27 cellular contexts compared by ENCODE assay signal in genomic region chr1:225225681-225226080, GRCh38.
"Had no signal": no experiment of that assay in that cellular context is flagged by ENCODE, and none has a peak within 500 bp of the region (broad histone marks: within the 10 kb centered on the region; RNA-seq: fewer than 3 reads in every experiment).

No MANE protein-coding gene starts in this region.

- H3K27ac ChIP-seq: stomach, suprapubic skin, testis, thoracic aorta, thyroid gland, tibial artery, tibial nerve, transverse colon, upper lobe of left lung, upper lobe of right lung, uterus, vagina had no signal

- H3K36me3 ChIP-seq: stomach, suprapubic skin, thoracic aorta, thyroid gland, tibial artery, tibial nerve, transverse colon, upper lobe of left lung, upper lobe of right lung, uterus, vagina had no signal

- H3K36me3 Mint-ChIP-seq: stimulated activated effector memory CD8-positive, alpha-beta T cell treated with anti-CD3 and anti-CD28 coated beads, Interleukin-12 subunit alpha, Interleukin-12 subunit beta, amount 100 ng/mL, for 72 hours; stimulated activated memory B cell treated with anti-CD40 and anti-IgM and Interleukin-4, amounts not matched to agents 10 μg/mL and 1 μg/mL and 100 μg/mL, for 72 hours; stimulated activated naive B cell treated with anti-CD40 and anti-IgM and Interleukin-4, amounts not matched to agents 10 μg/mL and 1 μg/mL and 100 μg/mL, for 72 hours had no signal

- H3K4me1 Mint-ChIP-seq: stimulated activated effector memory CD8-positive, alpha-beta T cell treated with anti-CD3 and anti-CD28 coated beads, Interleukin-12 subunit alpha, Interleukin-12 subunit beta, amount 100 ng/mL, for 72 hours; stimulated activated memory B cell treated with anti-CD40 and anti-IgM and Interleukin-4, amounts not matched to agents 10 μg/mL and 1 μg/mL and 100 μg/mL, for 72 hours; stimulated activated naive B cell treated with anti-CD40 and anti-IgM and Interleukin-4, amounts not matched to agents 10 μg/mL and 1 μg/mL and 100 μg/mL, for 72 hours; stimulated activated naive CD8-positive, alpha-beta T cell treated with anti-CD3 and anti-CD28 coated beads, Interleukin-15, amount 100 ng/mL, for 72 hours had no signal

- H3K4me3 ChIP-seq: stomach, suprapubic skin, testis, thoracic aorta, thyroid gland, tibial artery, tibial nerve, transverse colon, upper lobe of left lung, upper lobe of right lung, uterus, vagina had no signal

- H3K27ac Mint-ChIP-seq: stimulated activated effector memory CD8-positive, alpha-beta T cell treated with anti-CD3 and anti-CD28 coated beads, Interleukin-12 subunit alpha, Interleukin-12 subunit beta, amount 100 ng/mL, for 72 hours; stimulated activated memory B cell treated with anti-CD40 and anti-IgM and Interleukin-4, amounts not matched to agents 10 μg/mL and 1 μg/mL and 100 μg/mL, for 72 hours; stimulated activated naive B cell treated with anti-CD40 and anti-IgM and Interleukin-4, amounts not matched to agents 10 μg/mL and 1 μg/mL and 100 μg/mL, for 72 hours; stimulated activated naive CD8-positive, alpha-beta T cell treated with anti-CD3 and anti-CD28 coated beads, Interleukin-15, amount 100 ng/mL, for 72 hours; stimulated activated naive CD8-positive, alpha-beta T cell treated with anti-CD3 and anti-CD28 coated beads, Interleukin-15, Interleukin-2, amounts not matched to agents 100 ng/mL and 50 ng/mL, for 24 hours; type B pancreatic cell had no signal

- H3K4me3 Mint-ChIP-seq: stimulated activated effector memory CD8-positive, alpha-beta T cell treated with anti-CD3 and anti-CD28 coated beads, Interleukin-12 subunit alpha, Interleukin-12 subunit beta, amount 100 ng/mL, for 72 hours; stimulated activated memory B cell treated with anti-CD40 and anti-IgM and Interleukin-4, amounts not matched to agents 10 μg/mL and 1 μg/mL and 100 μg/mL, for 72 hours; stimulated activated naive B cell treated with anti-CD40 and anti-IgM and Interleukin-4, amounts not matched to agents 10 μg/mL and 1 μg/mL and 100 μg/mL, for 72 hours; stimulated activated naive CD8-positive, alpha-beta T cell treated with anti-CD3 and anti-CD28 coated beads, Interleukin-15, amount 100 ng/mL, for 72 hours; stimulated activated naive CD8-positive, alpha-beta T cell treated with anti-CD3 and anti-CD28 coated beads, Interleukin-15, Interleukin-2, amounts not matched to agents 100 ng/mL and 50 ng/mL, for 24 hours; type B pancreatic cell had no signal

- H3K27me3 ChIP-seq: stomach, suprapubic skin, testis, thyroid gland, tibial artery, tibial nerve, transverse colon, upper lobe of left lung, upper lobe of right lung, uterus, vagina had no signal

- H3K4me1 ChIP-seq: stomach, suprapubic skin, testis, thyroid gland, tibial artery, tibial nerve, transverse colon, upper lobe of left lung, upper lobe of right lung, uterus, vagina had no signal

- DNase-seq: stimulated activated CD4-positive, alpha-beta T cell treated with anti-CD3 and anti-CD28 coated beads, Interleukin-2, amount 100 ng/mL, for 48 hours; stimulated activated CD4-positive, alpha-beta T cell treated with anti-CD3 and anti-CD28 coated beads, Interleukin-4, amount 100 ng/mL, for 1 hour; stimulated activated CD4-positive, alpha-beta T cell treated with anti-CD3 and anti-CD28 coated beads, Interleukin-4, amount 100 ng/mL, for 24 hours; stimulated activated CD4-positive, alpha-beta T cell treated with anti-CD3 and anti-CD28 coated beads, Interleukin-4, amount 100 ng/mL, for 4 hours; stimulated activated CD8-positive, alpha-beta memory T cell treated with anti-CD3 and anti-CD28 coated beads, Interleukin-4, amount 100 ng/mL, for 48 hours; stimulated activated naive B cell treated with anti-CD40 and anti-IgM and Interleukin-4, amounts not matched to agents 10 μg/mL and 1 μg/mL and 100 μg/mL, for 72 hours; stimulated activated naive CD4-positive, alpha-beta T cell; stimulated activated naive CD4-positive, alpha-beta T cell treated with Interleukin-2 at 50 U/mL for 16 hours; stimulated activated naive CD8-positive, alpha-beta T cell treated with anti-CD3 and anti-CD28 coated beads, Interleukin-15, amount 100 ng/mL, for 72 hours; stimulated activated naive CD8-positive, alpha-beta T cell treated with anti-CD3 and anti-CD28 coated beads, Interleukin-15, Interleukin-2, amounts not matched to agents 100 U/mL and 50 U/mL, for 24 hours; stomach; substantia nigra; testis; thyroid gland; tibial artery; transverse colon; upper lobe of left lung; upper lobe of right lung; uterus had no signal

- H3K9me3 Mint-ChIP-seq: stimulated activated effector memory CD8-positive, alpha-beta T cell treated with anti-CD3 and anti-CD28 coated beads, Interleukin-12 subunit alpha, Interleukin-12 subunit beta, amount 100 ng/mL, for 72 hours; stimulated activated naive CD8-positive, alpha-beta T cell treated with anti-CD3 and anti-CD28 coated beads, Interleukin-15, Interleukin-2, amounts not matched to agents 100 ng/mL and 50 ng/mL, for 24 hours had no signal

- H3K27me3 Mint-ChIP-seq: stimulated activated memory B cell treated with anti-CD40 and anti-IgM and Interleukin-4, amounts not matched to agents 10 μg/mL and 1 μg/mL and 100 μg/mL, for 72 hours; stimulated activated naive B cell treated with anti-CD40 and anti-IgM and Interleukin-4, amounts not matched to agents 10 μg/mL and 1 μg/mL and 100 μg/mL, for 72 hours; stimulated activated naive CD8-positive, alpha-beta T cell treated with anti-CD3 and anti-CD28 coated beads, Interleukin-15, amount 100 ng/mL, for 72 hours; stimulated activated naive CD8-positive, alpha-beta T cell treated with anti-CD3 and anti-CD28 coated beads, Interleukin-15, Interleukin-2, amounts not matched to agents 100 ng/mL and 50 ng/mL, for 24 hours; type B pancreatic cell had no signal

- H3K9me3 ChIP-seq: suprapubic skin, testis, thoracic aorta, thyroid gland, tibial artery, transverse colon, upper lobe of left lung, upper lobe of right lung, uterus, vagina had no signal
